16 cellular contexts compared by ENCODE assay signal in genomic region chr3:157133434-157134320, GRCh38. TPM values are rescaled to one million over a fixed set of nuclear protein-coding genes. Genes with fewer than 3 reads are reported as not detected.
A peak's percentile ranks its signal among the peaks of the same experiment; 100 is the strongest.
DNase-seq lines count a peak whose midpoint lies in the region; ATAC-seq and TF ChIP-seq lines count a peak whose summit lies in the region.
"Had no signal": no experiment of that assay in that cellular context is flagged by ENCODE, and none has a peak within 500 bp of the region (broad histone marks: within the 10 kb centered on the region; RNA-seq: fewer than 3 reads in every experiment).

No MANE protein-coding gene starts in this region.

- H3K36me3 ChIP-seq in KOPT-K1 (ENCODE audit: insufficient read depth, low read length) (no peaks in the 10 kb centered on the region), psoas muscle (ENCODE audit: insufficient read depth in 1 of 2, low read depth in 1 of 2) (peaks cover 0 to 7% of the 10 kb centered on the region in 2 donors)

- ATAC-seq in CD4-positive, alpha-beta T cell (ENCODE audit: poor library complexity) = no peak
- ATAC-seq in effector memory CD8-positive, alpha-beta T cell (replicated peaks) = no peak
- ATAC-seq in psoas muscle = no peak
- no peak for ATAC-seq in HG03354 (IDR thresholded peaks at IDR 0.05; ENCODE audit: poor library complexity, severe bottlenecking, unreplicated experiment)
- ATAC-seq: HCT116; stimulated activated memory B cell treated with anti-CD40 and anti-IgM and Interleukin-4, amounts not matched to agents 10 μg/mL and 1 μg/mL and 100 μg/mL, for 72 hours had no signal

- no peaks in the 10 kb centered on the region for H3K27me3 Mint-ChIP-seq in CD4-positive, alpha-beta T cell
- no peaks in the 10 kb centered on the region for H3K27me3 Mint-ChIP-seq in effector memory CD8-positive, alpha-beta T cell
- H3K27me3 Mint-ChIP-seq: activated naive CD8-positive, alpha-beta T cell; memory B cell; progenitor cell of endocrine pancreas; stimulated activated memory B cell treated with anti-CD40 and anti-IgM and Interleukin-4, amounts not matched to agents 10 μg/mL and 1 μg/mL and 100 μg/mL, for 72 hours had no signal

- H3K4me3 ChIP-seq in psoas muscle = no peak overlapping the region
- H3K4me3 ChIP-seq: MG63 had no signal

- no peaks in the 10 kb centered on the region for H3K9me3 Mint-ChIP-seq in CD4-positive, alpha-beta T cell
- no peaks in the 10 kb centered on the region for H3K9me3 Mint-ChIP-seq in effector memory CD8-positive, alpha-beta T cell
- H3K9me3 Mint-ChIP-seq: memory B cell; stimulated activated memory B cell treated with anti-CD40 and anti-IgM and Interleukin-4, amounts not matched to agents 10 μg/mL and 1 μg/mL and 100 μg/mL, for 72 hours had no signal

- no peaks in the 10 kb centered on the region for H3K9me3 ChIP-seq in CD4-positive, alpha-beta T cell (ENCODE audit: control insufficient read depth, low read length)
- H3K9me3 ChIP-seq in KOPT-K1 (ENCODE audit: insufficient read depth, low read length, poor library complexity, severe bottlenecking) (no peaks in the 10 kb centered on the region), psoas muscle (no peaks in the 10 kb centered on the region)
- H3K9me3 ChIP-seq: Caco-2 had no signal

- H3K27ac Mint-ChIP-seq in CD4-positive, alpha-beta T cell = peak overlapping the region; percentile 98
- H3K27ac Mint-ChIP-seq in effector memory CD8-positive, alpha-beta T cell = peak overlapping the region; percentile 90 to 96
- H3K27ac Mint-ChIP-seq: activated naive CD8-positive, alpha-beta T cell; memory B cell; progenitor cell of endocrine pancreas; stimulated activated memory B cell treated with anti-CD40 and anti-IgM and Interleukin-4, amounts not matched to agents 10 μg/mL and 1 μg/mL and 100 μg/mL, for 72 hours had no signal

- H3K4me1 ChIP-seq in psoas muscle = peaks cover 60% of the 10 kb centered on the region

- POLR2A ChIA-PET in CD4-positive, alpha-beta T cell (lab: Charles Lee) = no interaction called here

- intact Hi-C loops in CD4-positive, alpha-beta T cell (cut with DNase I, micrococcal nuclease) = loop anchor here in 1 of 2 experiments (2.0 to 5.0 kb wide), 3 partner anchors 306 to 611 kb away; partner anchors contain the start of genes LEKR1 and TIPARP
- intact Hi-C loops in psoas muscle (cut with DNase I) = loop anchor here (5.0 to 10.0 kb wide), 2 partner anchors 306 to 459 kb away; partner anchors contain the start of genes LEKR1 (in 1 of the 2) and TIPARP (in 1 of the 2)

- CTCF ChIA-PET in CD4-positive, alpha-beta T cell (lab: Charles Lee) = interaction anchor here (0.9 to 1.3 kb wide), 2 partner anchors 22 to 41 kb away, joined by 3 to 4 read pairs; no protein-coding TSS in a partner anchor

- DNase-seq in CD4-positive, alpha-beta T cell = no peak
- no peak for DNase-seq in effector memory CD8-positive, alpha-beta T cell
- DNase-seq in psoas muscle (no peak), HuH-7.5 (ENCODE audit: low spot score) (no peak), NCI-H524 treated with DMSO at 0.1 percent for 48 hours (lab: John Stamatoyannopoulos, UW) (no peak)
- DNase-seq: activated CD4-positive, alpha-beta T cell treated with anti-CD3 and anti-CD28 coated beads, Interleukin-2, amount 50 U/mL, for 1 hour; Caco-2; MG63; stimulated activated CD4-positive, alpha-beta T cell treated with anti-CD3 and anti-CD28 coated beads, Interleukin-2, amount 100 ng/mL, for 48 hours had no signal

- H3K27me3 ChIP-seq in CD4-positive, alpha-beta T cell (ENCODE audit: control insufficient read depth, insufficient read depth, low read length) = no peaks in the 10 kb centered on the region
- no peaks in the 10 kb centered on the region for H3K27me3 ChIP-seq in psoas muscle (ENCODE audit: insufficient read depth in 3 of 3, low read length in 2 of 3)
- H3K27me3 ChIP-seq: MG63 had no signal

- peaks cover 61% of the 10 kb centered on the region for H3K4me1 Mint-ChIP-seq in CD4-positive, alpha-beta T cell (ENCODE audit: low read depth)
- H3K4me1 Mint-ChIP-seq in effector memory CD8-positive, alpha-beta T cell (ENCODE audit: low read depth in 2 of 2) = peaks cover 41 to 54% of the 10 kb centered on the region in 2 donors

- H3K36me3 Mint-ChIP-seq in CD4-positive, alpha-beta T cell (ENCODE audit: low read depth) = peaks cover 5% of the 10 kb centered on the region
- H3K36me3 Mint-ChIP-seq in effector memory CD8-positive, alpha-beta T cell (ENCODE audit: insufficient read depth) = peaks cover 23% of the 10 kb centered on the region
- H3K36me3 Mint-ChIP-seq: activated naive CD8-positive, alpha-beta T cell; stimulated activated memory B cell treated with anti-CD40 and anti-IgM and Interleukin-4, amounts not matched to agents 10 μg/mL and 1 μg/mL and 100 μg/mL, for 72 hours had no signal

- 83 to 97% (median 96%) methylated on average over 4 of the region's 4 CpGs for WGBS in psoas muscle, 3 donors

- H3K27ac ChIP-seq in CD4-positive, alpha-beta T cell (ENCODE audit: low read depth, low read length) = no peak overlapping the region
- H3K27ac ChIP-seq in KOPT-K1 (ENCODE audit: low read depth, low read length, poor library complexity, severe bottlenecking) (peak overlapping the region; percentile 83), psoas muscle (peak overlapping the region; percentile 47)

- no peak for TF ChIP-seq CTCF in CD4-positive, alpha-beta T cell (IDR thresholded peaks at IDR 0.05)
- TF ChIP-seq CTCF in psoas muscle (IDR thresholded peaks at IDR 0.05) = no peak

- H3K4me3 Mint-ChIP-seq in CD4-positive, alpha-beta T cell = no peak overlapping the region
- no peak overlapping the region for H3K4me3 Mint-ChIP-seq in effector memory CD8-positive, alpha-beta T cell
- H3K4me3 Mint-ChIP-seq: activated naive CD8-positive, alpha-beta T cell; memory B cell; stimulated activated memory B cell treated with anti-CD40 and anti-IgM and Interleukin-4, amounts not matched to agents 10 μg/mL and 1 μg/mL and 100 μg/mL, for 72 hours had no signal

RNA-seq across cellular contexts. Expression of gene CCNL1, which starts 26.3 kb away (rescaled TPM):
- 1,000 to 10,000 TPM; 1,350 to 1,388 TPM for total RNA-seq in CD4-positive, alpha-beta T cell
- total RNA-seq in psoas muscle = 10 to 100 TPM; 21.8 to 55.5 (median 42.9) TPM
- polyA plus RNA-seq in psoas muscle = 10 to 100 TPM; 27.4 to 34.5 (median 29.2) TPM

Comparison
In these comparisons a context has a peak if more than half of its experiments do, and no peak if none do; other contexts are left out.
1. RNA of gene CCNL1, which starts 26.3 kb away (total RNA-seq): 1,350 to 1,388 TPM in CD4-positive, alpha-beta T cell; 21.8 to 55.5 TPM in psoas muscle; every median in the first group is over 10 times any median in the second.